In the genomic region with DNA sequence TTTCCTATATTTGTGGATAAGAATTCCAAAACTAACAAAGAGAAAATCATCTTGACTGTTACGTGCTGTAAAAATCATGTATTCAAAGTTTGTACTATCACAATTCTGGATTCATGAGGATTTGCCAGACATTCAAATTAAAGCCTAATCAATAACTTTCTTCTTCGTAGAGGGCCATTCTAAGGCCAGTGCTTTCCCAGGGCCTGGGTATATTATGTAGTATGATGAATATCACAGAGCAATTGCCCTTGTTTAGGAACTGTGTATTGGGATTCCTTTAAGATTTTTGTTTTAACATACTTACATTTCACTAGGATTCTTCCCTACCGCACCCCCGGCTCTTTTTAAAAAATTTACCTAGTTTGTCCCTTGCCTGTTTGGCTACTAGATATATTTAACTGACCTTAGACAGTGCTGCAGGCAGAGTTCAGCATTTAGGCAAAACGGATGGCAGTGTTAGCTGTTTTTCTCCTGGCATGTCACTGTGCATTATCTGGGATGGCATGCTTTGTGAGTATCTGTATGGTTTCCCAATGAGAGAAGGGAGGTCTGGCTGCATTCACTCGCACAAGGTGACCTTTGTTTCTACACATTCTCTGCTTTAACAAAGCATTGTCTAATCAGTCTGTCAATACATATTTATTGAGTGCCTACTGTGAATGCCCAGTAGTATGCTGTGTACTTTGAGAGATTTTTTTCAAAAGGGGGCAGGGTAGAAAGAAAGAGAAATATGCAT, we compare ENCODE assay signal across 12 cellular contexts.
A peak's percentile ranks its signal among the peaks of the same experiment; 100 is the strongest.
DNase-seq lines count a peak whose midpoint lies in the region; TF ChIP-seq lines count a peak whose summit lies in the region.
"Had no signal": no experiment of that assay in that cellular context is flagged by ENCODE, and none has a peak within 500 bp of the region (broad histone marks: within the 10 kb centered on the region; RNA-seq: fewer than 3 reads in every experiment).

No MANE protein-coding gene starts in this region.

- in situ Hi-C loops in GM23248 (cut with MboI), result no loop called here

- H3K4me1 ChIP-seq in testis, result peaks cover 9% of the 10 kb centered on the region
- H3K4me1 ChIP-seq in GM23248 (ENCODE audit: insufficient read depth), result no peaks in the 10 kb centered on the region

- WGBS in testis, 2 donors, result 22 to 50% methylated on average over 6 of the region's 6 CpGs
- 89 to 91% methylated on average over 6 of the region's 6 CpGs for WGBS in GM23248 (ENCODE audit: low coverage in 1 of 2, low lambda C conversion rate in 2 of 2, missing lambda C conversion rate in 2 of 2), 2 experiments

- intact Hi-C loops in testis (cut with DNase I; ENCODE audit: low total_unique reads), result no loop called here
- intact Hi-C loops in activated T-helper 1 cell treated with anti-CD3 and anti-CD28 coated beads, Interleukin-12 subunit alpha, Interleukin-12 subunit beta, Interleukin-2, Interleukin-4 antibody, amounts not matched to agents 30 ng/mL and 10 ng/mL and 1 ng/mL, durations not matched to agents 14 hours and 24 hours and 36 hours (cut with micrococcal nuclease), result no loop called here

- H3F3A ChIP-seq in GM23248 (ENCODE audit: insufficient read depth), result no peaks in the 10 kb centered on the region

- H3K27me3 ChIP-seq in testis (no peaks in the 10 kb centered on the region), GM23248 (replicated peaks; ENCODE audit: insufficient read depth) (no peaks in the 10 kb centered on the region)

- H2AFZ ChIP-seq in GM23248, result no peak overlapping the region

- no peak overlapping the region for H3K4me3 Mint-ChIP-seq in activated T-helper 1 cell treated with anti-CD3 and anti-CD28 coated beads, Interleukin-12 subunit alpha, Interleukin-12 subunit beta, Interleukin-2, Interleukin-4 antibody, amounts not matched to agents 30 ng/mL and 10 ng/mL and 1 ng/mL, durations not matched to agents 14 hours and 24 hours and 36 hours
- H3K4me3 Mint-ChIP-seq: central memory CD8-positive, alpha-beta T cell had no signal

- TF ChIP-seq POLR2A in testis (IDR thresholded peaks at IDR 0.05), result no peak

- peak overlapping the region; percentile 18 to 72 for H3K27ac ChIP-seq in testis
- no peak overlapping the region for H3K27ac ChIP-seq in GM23248

- H3K9me2 ChIP-seq in GM23248 (ENCODE audit: insufficient read depth), result no peaks in the 10 kb centered on the region

- H3K36me3 ChIP-seq in testis (ENCODE audit: low read depth, missing control alignments) (no peaks in the 10 kb centered on the region), GM23248 (ENCODE audit: low read depth) (0 out of 2 replicates have a peak, but pooled peaks cover 4% of the 10 kb centered on the region)

- no peaks in the 10 kb centered on the region for H4K20me1 ChIP-seq in GM23248 (ENCODE audit: insufficient read depth)

- H3K4me3 ChIP-seq in testis (no peak overlapping the region), GM23248 (no peak overlapping the region)

- H3K9ac ChIP-seq in GM23248, result no peak overlapping the region

- no peak overlapping the region for H3K27ac Mint-ChIP-seq in activated T-helper 1 cell treated with anti-CD3 and anti-CD28 coated beads, Interleukin-12 subunit alpha, Interleukin-12 subunit beta, Interleukin-2, Interleukin-4 antibody, amounts not matched to agents 30 ng/mL and 10 ng/mL and 1 ng/mL, durations not matched to agents 14 hours and 24 hours and 36 hours

- H3K4me2 ChIP-seq in GM23248 (ENCODE audit: unreplicated experiment), result no peak overlapping the region

- no peak for TF ChIP-seq CTCF in testis (IDR thresholded peaks at IDR 0.05)

- no peaks in the 10 kb centered on the region for H3K27me3 Mint-ChIP-seq in activated T-helper 1 cell treated with anti-CD3 and anti-CD28 coated beads, Interleukin-12 subunit alpha, Interleukin-12 subunit beta, Interleukin-2, Interleukin-4 antibody, amounts not matched to agents 30 ng/mL and 10 ng/mL and 1 ng/mL, durations not matched to agents 14 hours and 24 hours and 36 hours (ENCODE audit: insufficient read depth)
- H3K27me3 Mint-ChIP-seq: central memory CD8-positive, alpha-beta T cell had no signal

- peak; percentile 4 for DNase-seq in NCI-H2107 treated with DMSO at 0.1 percent for 48 hours (lab: John Stamatoyannopoulos, UW; ENCODE audit: unreplicated experiment)
- DNase-seq in NCI-H2107 (lab: John Stamatoyannopoulos, UW), result no peak
- peak; percentile 80 for DNase-seq in cerebellar cortex (ENCODE audit: low spot score)
- DNase-seq in islet precursor cell, result peak; percentile 70
- peak; percentile 60 for DNase-seq in testis
- no peak for DNase-seq in stimulated activated CD4-positive, alpha-beta T cell treated with anti-CD3 and anti-CD28 coated beads, Interleukin-4, amount 100 ng/mL, for 4 hours
- no peak for DNase-seq in activated T-helper 1 cell treated with anti-CD3 and anti-CD28 coated beads, Interleukin-12 subunit alpha, Interleukin-12 subunit beta, Interleukin-2, Interleukin-4 antibody, amounts not matched to agents 30 ng/mL and 10 ng/mL and 1 ng/mL, durations not matched to agents 14 hours and 24 hours and 36 hours (ENCODE audit: low spot score)
- no peak for DNase-seq in GM23248
- DNase-seq: 8988T, foreskin fibroblast, NCI-H1436 had no signal

- peaks cover 4% of the 10 kb centered on the region for H3K36me3 Mint-ChIP-seq in activated T-helper 1 cell treated with anti-CD3 and anti-CD28 coated beads, Interleukin-12 subunit alpha, Interleukin-12 subunit beta, Interleukin-2, Interleukin-4 antibody, amounts not matched to agents 30 ng/mL and 10 ng/mL and 1 ng/mL, durations not matched to agents 14 hours and 24 hours and 36 hours (ENCODE audit: low read depth)

- H3K9me3 Mint-ChIP-seq in activated T-helper 1 cell treated with anti-CD3 and anti-CD28 coated beads, Interleukin-12 subunit alpha, Interleukin-12 subunit beta, Interleukin-2, Interleukin-4 antibody, amounts not matched to agents 30 ng/mL and 10 ng/mL and 1 ng/mL, durations not matched to agents 14 hours and 24 hours and 36 hours, result peaks cover 15% of the 10 kb centered on the region

- no peaks in the 10 kb centered on the region for H3K9me3 ChIP-seq in testis
- H3K9me3 ChIP-seq in GM23248 (ENCODE audit: low read depth), result peaks cover 2% of the 10 kb centered on the region

- H3K4me1 Mint-ChIP-seq in activated T-helper 1 cell treated with anti-CD3 and anti-CD28 coated beads, Interleukin-12 subunit alpha, Interleukin-12 subunit beta, Interleukin-2, Interleukin-4 antibody, amounts not matched to agents 30 ng/mL and 10 ng/mL and 1 ng/mL, durations not matched to agents 14 hours and 24 hours and 36 hours (ENCODE audit: low read depth), result no peaks in the 10 kb centered on the region

- peaks cover 95% of the 10 kb centered on the region for H3K79me2 ChIP-seq in GM23248 (ENCODE audit: insufficient read depth)

Comparison
In these comparisons a context has a peak if more than half of its experiments do, and no peak if none do; other contexts are left out.
1. DNase-seq: peak in NCI-H2107 treated with DMSO at 0.1 percent for 48 hours (single experiment), cerebellar cortex (single experiment), islet precursor cell (single experiment) and testis (single experiment); none in NCI-H2107 (single experiment), stimulated activated CD4-positive, alpha-beta T cell treated with anti-CD3 and anti-CD28 coated beads, Interleukin-4, amount 100 ng/mL, for 4 hours (0 of 2), activated T-helper 1 cell treated with anti-CD3 and anti-CD28 coated beads, Interleukin-12 subunit alpha, Interleukin-12 subunit beta, Interleukin-2, Interleukin-4 antibody, amounts not matched to agents 30 ng/mL and 10 ng/mL and 1 ng/mL, durations not matched to agents 14 hours and 24 hours and 36 hours (single experiment) and GM23248 (single experiment).